11 cellular contexts compared by ENCODE assay signal in the genomic region with DNA sequence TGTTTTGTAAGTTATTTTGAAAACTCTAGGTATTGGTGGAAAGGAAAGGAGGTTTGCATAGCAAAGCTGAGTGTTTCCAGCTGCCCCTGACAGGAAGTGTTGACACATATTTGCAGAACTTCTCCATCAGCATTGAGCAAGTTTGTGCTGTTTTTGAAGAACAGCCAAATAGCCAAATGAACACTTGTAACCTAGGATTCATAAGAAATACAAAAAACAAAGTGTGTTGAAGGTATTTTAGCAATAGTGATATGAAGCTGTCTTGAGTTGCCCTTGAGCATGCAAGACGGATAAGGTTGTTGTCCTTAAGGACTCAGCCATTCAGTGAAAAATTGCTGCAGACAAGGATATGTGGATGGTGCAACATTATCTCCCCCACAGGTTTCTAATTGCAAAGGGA.
DNase-seq lines count a peak whose midpoint lies in the region; ATAC-seq, FAIRE-seq and TF ChIP-seq lines count a peak whose summit lies in the region.
"Had no signal": no experiment of that assay in that cellular context is flagged by ENCODE, and none has a peak within 500 bp of the region (broad histone marks: within the 10 kb centered on the region; RNA-seq: fewer than 3 reads in every experiment).

No MANE protein-coding gene starts in this region.

- H3K36me3 Mint-ChIP-seq in T-cell: no peaks in the 10 kb centered on the region
- H3K36me3 Mint-ChIP-seq in WTC11: no peaks in the 10 kb centered on the region
- H3K36me3 Mint-ChIP-seq in activated naive CD4-positive, alpha-beta T cell treated with anti-CD3 and anti-CD28 coated beads, Interleukin-2, amount 10 ng/mL, durations not matched to agents 7 days and 5 days: no peaks in the 10 kb centered on the region

- H3K27me3 Mint-ChIP-seq in T-cell: peaks cover 0 to 5% of the 10 kb centered on the region in 2 donors
- no peaks in the 10 kb centered on the region for H3K27me3 Mint-ChIP-seq in WTC11 (ENCODE audit: low read depth)
- no peaks in the 10 kb centered on the region for H3K27me3 Mint-ChIP-seq in activated naive CD4-positive, alpha-beta T cell treated with anti-CD3 and anti-CD28 coated beads, Interleukin-2, amount 10 ng/mL, durations not matched to agents 7 days and 5 days

- peaks cover 9% of the 10 kb centered on the region for H3K4me1 ChIP-seq in GM23248 (ENCODE audit: insufficient read depth)
- H3K4me1 ChIP-seq in left ventricle myocardium inferior: peaks cover 22% of the 10 kb centered on the region

- H3K27ac Mint-ChIP-seq in T-cell: peak overlapping the region; percentile 39 to 76
- H3K27ac Mint-ChIP-seq in WTC11: no peak overlapping the region
- H3K27ac Mint-ChIP-seq in activated naive CD4-positive, alpha-beta T cell treated with anti-CD3 and anti-CD28 coated beads, Interleukin-2, amount 10 ng/mL, durations not matched to agents 7 days and 5 days: no peak overlapping the region

- H3F3A ChIP-seq in GM23248 (ENCODE audit: insufficient read depth): peaks cover 8% of the 10 kb centered on the region; the same call in 1 of the 2 replicates

- TF ChIP-seq CTCF in left ventricle myocardium inferior (IDR thresholded peaks at IDR 0.05; ENCODE audit: borderline replicate concordance) (no peak), WTC11 (IDR thresholded peaks at IDR 0.05) (no peak)

- no peaks in the 10 kb centered on the region for H3K9me2 ChIP-seq in GM23248 (ENCODE audit: insufficient read depth)

- no peak overlapping the region for H3K4me3 Mint-ChIP-seq in T-cell
- no peak overlapping the region for H3K4me3 Mint-ChIP-seq in WTC11
- no peak overlapping the region for H3K4me3 Mint-ChIP-seq in activated naive CD4-positive, alpha-beta T cell treated with anti-CD3 and anti-CD28 coated beads, Interleukin-2, amount 10 ng/mL, durations not matched to agents 7 days and 5 days

- POLR2A ChIA-PET in T-cell (lab: Charles Lee): no interaction called here
- POLR2A ChIA-PET in WTC11 (lab: Charles Lee): no interaction called here

- H3K4me2 ChIP-seq in GM23248 (ENCODE audit: unreplicated experiment): no peak overlapping the region

- H3K27me3 ChIP-seq in GM23248 (replicated peaks; ENCODE audit: insufficient read depth): peaks cover 6% of the 10 kb centered on the region; the same call in 1 of the 2 replicates
- H3K27me3 ChIP-seq in left ventricle myocardium inferior (ENCODE audit: low read depth): no peaks in the 10 kb centered on the region

- intact Hi-C loops in left ventricle myocardium inferior (cut with micrococcal nuclease): no loop called here

- H3K36me3 ChIP-seq in GM23248 (ENCODE audit: low read depth): no peaks in the 10 kb centered on the region
- H3K36me3 ChIP-seq in left ventricle myocardium inferior: no peaks in the 10 kb centered on the region

- WGBS in GM23248 (ENCODE audit: low coverage in 1 of 2, low lambda C conversion rate in 2 of 2, missing lambda C conversion rate in 2 of 2), 2 experiments: 25 to 35% methylated on average over 1 of the region's 1 CpG

- CTCF ChIA-PET in T-cell (lab: Charles Lee): no interaction called here
- CTCF ChIA-PET in WTC11 (lab: Charles Lee): no interaction called here
- CTCF ChIA-PET in activated naive CD4-positive, alpha-beta T cell treated with anti-CD3 and anti-CD28 coated beads, Interleukin-2, amount 10 ng/mL, durations not matched to agents 7 days and 5 days (lab: Charles Lee): no interaction called here

- H3K9ac ChIP-seq in GM23248: no peak overlapping the region

- DNase-seq in GM23248 (peak; percentile 85), T-cell (peak in 1 of 34 experiments; percentile 3), left ventricle myocardium inferior (no peak), WTC11 (ENCODE audit: low spot score) (no peak), frontal cortex (ENCODE audit: low spot score in 2 of 2) (no peak)
- no peak for DNase-seq in activated naive CD4-positive, alpha-beta T cell treated with anti-CD3 and anti-CD28 coated beads, Interleukin-2, amount 10 ng/mL, durations not matched to agents 7 days and 5 days
- DNase-seq: glutamatergic neuron, SHP77 treated with DMSO at 0.1 percent for 48 hours had no signal

- H3K79me2 ChIP-seq in GM23248 (ENCODE audit: insufficient read depth): no peaks in the 10 kb centered on the region

- H3K9me3 ChIP-seq in GM23248 (ENCODE audit: low read depth): no peaks in the 10 kb centered on the region
- no peaks in the 10 kb centered on the region for H3K9me3 ChIP-seq in left ventricle myocardium inferior (replicated peaks)

- H3K9me3 Mint-ChIP-seq in T-cell (no peaks in the 10 kb centered on the region), WTC11 (peaks cover 5% of the 10 kb centered on the region; the same call in 1 of the 2 replicates)
- H3K9me3 Mint-ChIP-seq in activated naive CD4-positive, alpha-beta T cell treated with anti-CD3 and anti-CD28 coated beads, Interleukin-2, amount 10 ng/mL, durations not matched to agents 7 days and 5 days: no peaks in the 10 kb centered on the region

- in situ Hi-C loops in GM23248 (cut with MboI): no loop called here

- H3K4me3 ChIP-seq in GM23248 (no peak overlapping the region), left ventricle myocardium inferior (no peak overlapping the region), skin epidermis (no peak overlapping the region)

- H3K27ac ChIP-seq in GM23248 (peak overlapping the region; percentile 20; the same call in 1 of the 2 replicates), left ventricle myocardium inferior (replicated peaks) (peak overlapping the region; percentile 31), skin epidermis (peak overlapping the region in 16 of 21 experiments; percentile 3 to 76 (median 54))

- H4K20me1 ChIP-seq in GM23248 (ENCODE audit: insufficient read depth): no peaks in the 10 kb centered on the region

- H3K4me1 Mint-ChIP-seq in T-cell: peaks cover 16 to 19% (median 19%) of the 10 kb centered on the region in 3 donors
- peaks cover 12% of the 10 kb centered on the region for H3K4me1 Mint-ChIP-seq in WTC11
- peaks cover 14% of the 10 kb centered on the region for H3K4me1 Mint-ChIP-seq in activated naive CD4-positive, alpha-beta T cell treated with anti-CD3 and anti-CD28 coated beads, Interleukin-2, amount 10 ng/mL, durations not matched to agents 7 days and 5 days

- H2AFZ ChIP-seq in GM23248: no peak overlapping the region

- FAIRE-seq in frontal cortex (lab: Jason Lieb, UNC): no peak
- FAIRE-seq: H1 had no signal

- ATAC-seq in T-cell (replicated peaks in 1 of 4) (peak in 1 of 4 experiments; percentile 57), GM21529 (IDR thresholded peaks at IDR 0.05; ENCODE audit: unreplicated experiment) (no peak), WTC11 (no peak)

TF ChIP-seq in WTC11, 78 proteins besides CTCF, POLR2A, EP300 and RAD21 (continues in another document):
- TF ChIP-seq SOX15 (CRISPR knock-in tag; IDR thresholded peaks at IDR 0.05) (no peak), TCF7 (CRISPR knock-in tag; IDR thresholded peaks at IDR 0.05; ENCODE audit: low read depth) (no peak), NFE2L1 (CRISPR knock-in tag; IDR thresholded peaks at IDR 0.05) (no peak), RORB (CRISPR knock-in tag; IDR thresholded peaks at IDR 0.05) (no peak)
- TF ChIP-seq, protein P1, sequence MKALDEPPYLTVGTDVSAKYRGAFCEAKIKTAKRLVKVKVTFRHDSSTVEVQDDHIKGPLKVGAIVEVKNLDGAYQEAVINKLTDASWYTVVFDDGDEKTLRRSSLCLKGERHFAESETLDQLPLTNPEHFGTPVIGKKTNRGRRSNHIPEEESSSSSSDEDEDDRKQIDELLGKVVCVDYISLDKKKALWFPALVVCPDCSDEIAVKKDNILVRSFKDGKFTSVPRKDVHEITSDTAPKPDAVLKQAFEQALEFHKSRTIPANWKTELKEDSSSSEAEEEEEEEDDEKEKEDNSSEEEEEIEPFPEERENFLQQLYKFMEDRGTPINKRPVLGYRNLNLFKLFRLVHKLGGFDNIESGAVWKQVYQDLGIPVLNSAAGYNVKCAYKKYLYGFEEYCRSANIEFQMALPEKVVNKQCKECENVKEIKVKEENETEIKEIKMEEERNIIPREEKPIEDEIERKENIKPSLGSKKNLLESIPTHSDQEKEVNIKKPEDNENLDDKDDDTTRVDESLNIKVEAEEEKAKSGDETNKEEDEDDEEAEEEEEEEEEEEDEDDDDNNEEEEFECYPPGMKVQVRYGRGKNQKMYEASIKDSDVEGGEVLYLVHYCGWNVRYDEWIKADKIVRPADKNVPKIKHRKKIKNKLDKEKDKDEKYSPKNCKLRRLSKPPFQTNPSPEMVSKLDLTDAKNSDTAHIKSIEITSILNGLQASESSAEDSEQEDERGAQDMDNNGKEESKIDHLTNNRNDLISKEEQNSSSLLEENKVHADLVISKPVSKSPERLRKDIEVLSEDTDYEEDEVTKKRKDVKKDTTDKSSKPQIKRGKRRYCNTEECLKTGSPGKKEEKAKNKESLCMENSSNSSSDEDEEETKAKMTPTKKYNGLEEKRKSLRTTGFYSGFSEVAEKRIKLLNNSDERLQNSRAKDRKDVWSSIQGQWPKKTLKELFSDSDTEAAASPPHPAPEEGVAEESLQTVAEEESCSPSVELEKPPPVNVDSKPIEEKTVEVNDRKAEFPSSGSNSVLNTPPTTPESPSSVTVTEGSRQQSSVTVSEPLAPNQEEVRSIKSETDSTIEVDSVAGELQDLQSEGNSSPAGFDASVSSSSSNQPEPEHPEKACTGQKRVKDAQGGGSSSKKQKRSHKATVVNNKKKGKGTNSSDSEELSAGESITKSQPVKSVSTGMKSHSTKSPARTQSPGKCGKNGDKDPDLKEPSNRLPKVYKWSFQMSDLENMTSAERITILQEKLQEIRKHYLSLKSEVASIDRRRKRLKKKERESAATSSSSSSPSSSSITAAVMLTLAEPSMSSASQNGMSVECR (CRISPR knock-in tag; IDR thresholded peaks at IDR 0.05; ENCODE audit: borderline replicate concordance): no peak
- TF ChIP-seq, protein P2, sequence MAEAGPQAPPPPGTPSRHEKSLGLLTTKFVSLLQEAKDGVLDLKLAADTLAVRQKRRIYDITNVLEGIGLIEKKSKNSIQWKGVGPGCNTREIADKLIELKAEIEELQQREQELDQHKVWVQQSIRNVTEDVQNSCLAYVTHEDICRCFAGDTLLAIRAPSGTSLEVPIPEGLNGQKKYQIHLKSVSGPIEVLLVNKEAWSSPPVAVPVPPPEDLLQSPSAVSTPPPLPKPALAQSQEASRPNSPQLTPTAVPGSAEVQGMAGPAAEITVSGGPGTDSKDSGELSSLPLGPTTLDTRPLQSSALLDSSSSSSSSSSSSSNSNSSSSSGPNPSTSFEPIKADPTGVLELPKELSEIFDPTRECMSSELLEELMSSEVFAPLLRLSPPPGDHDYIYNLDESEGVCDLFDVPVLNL (CRISPR knock-in tag; IDR thresholded peaks at IDR 0.05; ENCODE audit: borderline replicate concordance, low read depth): no peak
- TF ChIP-seq, protein P3, sequence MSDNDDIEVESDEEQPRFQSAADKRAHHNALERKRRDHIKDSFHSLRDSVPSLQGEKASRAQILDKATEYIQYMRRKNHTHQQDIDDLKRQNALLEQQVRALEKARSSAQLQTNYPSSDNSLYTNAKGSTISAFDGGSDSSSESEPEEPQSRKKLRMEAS (CRISPR knock-in tag; IDR thresholded peaks at IDR 0.05): no peak

Comparison
In these comparisons a context has a peak if more than half of its experiments do, and no peak if none do; other contexts are left out.
1. H3K27ac Mint-ChIP-seq: peak in T-cell (2 of 2); none in WTC11 (single experiment) and activated naive CD4-positive, alpha-beta T cell treated with anti-CD3 and anti-CD28 coated beads, Interleukin-2, amount 10 ng/mL, durations not matched to agents 7 days and 5 days (single experiment).
2. Peak in every context shown above with its lines, with median percentiles within 50 percentile points of each other: H3K27ac ChIP-seq.